Comparison of ENCODE assay signal across 8 cellular contexts in genomic region chr22:17172172-17172833, GRCh38.
DNase-seq lines count a peak whose midpoint lies in the region; ATAC-seq and TF ChIP-seq lines count a peak whose summit lies in the region.

No MANE protein-coding gene starts in this region.

- peak overlapping the region; percentile 76 to 88 (median 84) for H3K9ac ChIP-seq in BLaER1 treated with 17β-estradiol and CSF1 and Interleukin-3, amounts not matched to agents 10 nM and 100 nM
- peak overlapping the region; percentile 57 for H3K9ac ChIP-seq in muscle layer of colon (ENCODE audit: low read length)

- peak overlapping the region; percentile 59 to 83 (median 68) for H3K4me3 ChIP-seq in BLaER1 treated with 17β-estradiol and CSF1 and Interleukin-3, amounts not matched to agents 10 nM and 100 nM
- peak overlapping the region; percentile 56 for H3K4me3 ChIP-seq in LNCaP clone FGC (ENCODE audit: low read depth, low read length)
- H3K4me3 ChIP-seq in effector memory CD4-positive, alpha-beta T cell (ENCODE audit: insufficient read depth, low read depth, low read length, poor library complexity, severe bottlenecking), result peak overlapping the region; percentile 63
- peak overlapping the region; percentile 58 to 76 for H3K4me3 ChIP-seq in muscle layer of colon (ENCODE audit: low read depth in 1 of 2, low read length in 2 of 2)

- peak overlapping the region; percentile 62 to 89 (median 82) for H3K4me2 ChIP-seq in BLaER1 treated with 17β-estradiol and CSF1 and Interleukin-3, amounts not matched to agents 10 nM and 100 nM

- ATAC-seq in GM21390 (IDR thresholded peaks at IDR 0.05; ENCODE audit: unreplicated experiment), result no peak
- no peak for ATAC-seq in GM21367 (IDR thresholded peaks at IDR 0.05; ENCODE audit: unreplicated experiment)

- no peaks in the 10 kb centered on the region for H3K9me3 ChIP-seq in BLaER1 treated with 17β-estradiol and CSF1 and Interleukin-3, amounts not matched to agents 10 nM and 100 nM (replicated peaks in 1 of 11)
- H3K9me3 ChIP-seq in effector memory CD4-positive, alpha-beta T cell (ENCODE audit: control insufficient read depth, low read length), result no peaks in the 10 kb centered on the region
- H3K9me3 ChIP-seq in muscle layer of colon (ENCODE audit: low read length), result no peaks in the 10 kb centered on the region

- TF ChIP-seq CTCF in LNCaP clone FGC (IDR thresholded peaks at IDR 0.05; ENCODE audit: control insufficient read depth, extremely low read depth, insufficient read depth) (no peak), GM13976 (IDR thresholded peaks at IDR 0.05; ENCODE audit: borderline replicate concordance, control extremely low read depth, extremely low read depth, insufficient read depth, missing control alignments) (no peak)

- DNase-seq in LNCaP clone FGC (ENCODE audit: low read depth) (no peak), GOT3 (lab: John Stamatoyannopoulos, UW) (no peak), GM13976 (ENCODE audit: low spot score) (no peak)
- no peak for DNase-seq in effector memory CD4-positive, alpha-beta T cell

- H4K20me1 ChIP-seq in BLaER1 treated with 17β-estradiol and CSF1 and Interleukin-3, amounts not matched to agents 10 nM and 100 nM, result no peaks in the 10 kb centered on the region

- in situ Hi-C loops in GM13976 (cut with MboI; ENCODE audit: low sequenced_read_pairs, unreplicated experiment), result no loop called here

- no peaks in the 10 kb centered on the region for H3K27me3 ChIP-seq in BLaER1 treated with 17β-estradiol and CSF1 and Interleukin-3, amounts not matched to agents 10 nM and 100 nM
- H3K27me3 ChIP-seq in effector memory CD4-positive, alpha-beta T cell (replicated peaks; ENCODE audit: control insufficient read depth, insufficient read depth, low read length, poor library complexity, severe bottlenecking), result peaks cover 4% of the 10 kb centered on the region
- no peaks in the 10 kb centered on the region for H3K27me3 ChIP-seq in muscle layer of colon (ENCODE audit: control insufficient read depth in 1 of 2, insufficient read depth in 2 of 2, low read length in 2 of 2)

- peak overlapping the region; percentile 67 to 90 (median 85); a peak in 20 of 22 replicates for H3K27ac ChIP-seq in BLaER1 treated with 17β-estradiol and CSF1 and Interleukin-3, amounts not matched to agents 10 nM and 100 nM
- no peak overlapping the region for H3K27ac ChIP-seq in effector memory CD4-positive, alpha-beta T cell (ENCODE audit: insufficient read depth, low read length, poor library complexity, severe bottlenecking)
- peak overlapping the region; percentile 66 for H3K27ac ChIP-seq in muscle layer of colon (ENCODE audit: low read depth, low read length)

- peaks cover 13 to 29% (median 17%) of the 10 kb centered on the region in 10 experiments for H3K4me1 ChIP-seq in BLaER1 treated with 17β-estradiol and CSF1 and Interleukin-3, amounts not matched to agents 10 nM and 100 nM
- H3K4me1 ChIP-seq in effector memory CD4-positive, alpha-beta T cell (ENCODE audit: control insufficient read depth, insufficient read depth, low read length, poor library complexity, severe bottlenecking), result no peaks in the 10 kb centered on the region
- H3K4me1 ChIP-seq in muscle layer of colon (ENCODE audit: insufficient read depth, low read length), result peaks cover 6% of the 10 kb centered on the region

- H3K36me3 ChIP-seq in BLaER1 treated with 17β-estradiol and CSF1 and Interleukin-3, amounts not matched to agents 10 nM and 100 nM, result no peaks in the 10 kb centered on the region
- no peaks in the 10 kb centered on the region for H3K36me3 ChIP-seq in effector memory CD4-positive, alpha-beta T cell (ENCODE audit: control insufficient read depth, insufficient read depth, low read length)
- no peaks in the 10 kb centered on the region for H3K36me3 ChIP-seq in muscle layer of colon (ENCODE audit: insufficient read depth, low read length)
